Comparison of ENCODE assay signal across 8 cellular contexts in the genomic region with DNA sequence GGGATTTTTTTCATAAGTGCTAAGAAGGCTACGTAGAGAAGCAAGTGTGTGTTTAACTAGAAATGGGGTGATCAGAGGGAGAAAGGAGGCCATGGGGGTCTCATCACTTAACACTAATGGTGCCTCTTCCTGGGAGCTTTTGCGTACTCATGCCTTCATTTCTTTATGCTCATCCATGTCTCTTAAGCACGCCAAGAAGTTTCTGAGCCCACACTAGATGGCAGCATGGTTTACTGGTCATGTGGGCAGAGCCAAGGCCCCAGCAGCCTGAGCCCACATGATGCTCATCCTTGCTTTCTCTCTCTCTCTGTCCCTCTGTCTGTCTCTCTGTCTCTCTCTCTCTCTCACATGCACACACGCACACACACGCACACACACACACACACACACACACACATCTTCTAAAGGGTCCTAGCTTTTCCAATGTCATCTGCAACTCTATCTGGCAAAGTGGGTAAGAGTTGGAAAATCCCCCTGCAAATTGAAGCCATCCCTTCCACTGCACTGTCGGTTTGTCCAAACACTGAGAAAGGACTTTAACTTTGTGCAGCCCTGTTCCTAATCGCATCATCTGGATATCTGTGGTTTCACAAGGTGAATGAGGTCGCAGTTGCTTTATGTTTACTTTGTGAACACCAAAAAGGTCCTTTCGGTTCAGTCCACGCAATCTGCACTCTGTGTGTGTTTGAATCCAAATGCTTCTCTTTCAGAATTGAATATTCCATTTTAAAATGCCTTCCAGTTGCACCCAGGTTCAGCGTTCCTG.
DNase-seq lines count a peak whose midpoint lies in the region; ATAC-seq lines count a peak whose summit lies in the region.

No MANE protein-coding gene starts in this region.

- no peak overlapping the region for H3K4me3 ChIP-seq in H7 (ENCODE audit: insufficient read depth, low read depth, low read length)

- peaks cover 0 to 7% of the 10 kb centered on the region in 2 donors for H3K27me3 Mint-ChIP-seq in T-cell

- H3K27ac Mint-ChIP-seq in T-cell = no peak overlapping the region

- no peaks in the 10 kb centered on the region for H3K27me3 ChIP-seq in H7 (ENCODE audit: control insufficient read depth, insufficient read depth, low read length)

- H3K9me3 Mint-ChIP-seq in T-cell = no peaks in the 10 kb centered on the region

- ATAC-seq in GM19397 (IDR thresholded peaks at IDR 0.05; ENCODE audit: unreplicated experiment) (no peak), T-cell (replicated peaks in 1 of 4) (no peak)

- DNase-seq in EH (ENCODE audit: low read depth) (peak; percentile 84), H7 (peak; percentile 31), NCI-H526 (lab: John Stamatoyannopoulos, UW) (peak; percentile 21 to 82), dermis blood vessel endothelial cell (peak; percentile 83), midbrain (lab: John Stamatoyannopoulos, UW) (peak; percentile 71), T-cell (no peak)
- no peak for DNase-seq in activated CD4-positive, alpha-beta T cell treated with anti-CD3 and anti-CD28 coated beads, Interleukin-2, amount 50 U/mL, for 4 hours

- no peaks in the 10 kb centered on the region for H3K36me3 ChIP-seq in H7 (replicated peaks; ENCODE audit: control insufficient read depth, insufficient read depth, low read length)

- CTCF ChIA-PET in T-cell (lab: Charles Lee) = no interaction called here

- no peaks in the 10 kb centered on the region for H3K4me1 Mint-ChIP-seq in T-cell

- H3K36me3 Mint-ChIP-seq in T-cell = no peaks in the 10 kb centered on the region

- no peak overlapping the region for H3K4me3 Mint-ChIP-seq in T-cell

- POLR2A ChIA-PET in T-cell (lab: Charles Lee) = no interaction called here

Comparison
In these comparisons a context has a peak if more than half of its experiments do, and no peak if none do; other contexts are left out.
1. DNase-seq: peak in EH (single experiment), H7 (single experiment), NCI-H526 (2 of 2), dermis blood vessel endothelial cell (single experiment) and midbrain (single experiment); none in T-cell (0 of 34) and activated CD4-positive, alpha-beta T cell treated with anti-CD3 and anti-CD28 coated beads, Interleukin-2, amount 50 U/mL, for 4 hours (0 of 2).